ENCODE assay signal across 8 cellular contexts in genomic region chr3:143751643-143752178, GRCh38.
DNase-seq lines count a peak whose midpoint lies in the region; ATAC-seq and TF ChIP-seq lines count a peak whose summit lies in the region.

No MANE protein-coding gene starts in this region.

- H3K4me3 ChIP-seq in mammary epithelial cell (replicated peaks in 1 of 3; ENCODE audit: insufficient read depth in 1 of 3, low read depth in 2 of 3, low read length in 3 of 3) = no peak overlapping the region
- no peak overlapping the region for H3K4me3 ChIP-seq in suprapubic skin

- in situ Hi-C loops in mammary epithelial cell (cut with MboI; ENCODE audit: low sequenced_read_pairs in 2 of 2) = loop anchor here in 1 of 2 donors (25.0 kb wide), 1 partner anchor 314 kb away; no protein-coding TSS in a partner anchor

- TF ChIP-seq CTCF in mammary epithelial cell (conservative IDR thresholded peaks at IDR 0.05 in 1 of 2, IDR thresholded peaks at IDR 0.05 in 1 of 2; ENCODE audit: extremely low read depth in 1 of 2, insufficient read depth in 1 of 2, low read depth in 1 of 2, low read length in 2 of 2) (no peak), mesothelial cell of epicardium (IDR thresholded peaks at IDR 0.05; ENCODE audit: unreplicated experiment) (no peak), suprapubic skin (IDR thresholded peaks at IDR 0.05) (no peak)

- no peak for TF ChIP-seq POLR2A in suprapubic skin (IDR thresholded peaks at IDR 0.05)

- CTCF ChIA-PET in activated CD4-positive, alpha-beta memory T cell treated with anti-CD3 and anti-CD28 coated beads for 36 hours (lab: Charles Lee) = interaction anchor here (0.8 to 1.4 kb wide), 2 partner anchors 77 to 224 kb away, joined by 3 to 4 read pairs; no protein-coding TSS in a partner anchor
- CTCF ChIA-PET in mammary epithelial cell (lab: Charles Lee; ENCODE audit: low non-redundant PET) = no interaction called here

- no peak for TF ChIP-seq EP300 in suprapubic skin (IDR thresholded peaks at IDR 0.05)

- no peak overlapping the region for H2AFZ ChIP-seq in mammary epithelial cell (ENCODE audit: low read depth, low read length)

- H3K9me3 ChIP-seq in mammary epithelial cell (replicated peaks; ENCODE audit: insufficient read depth, low read length) (no peaks in the 10 kb centered on the region), suprapubic skin (no peaks in the 10 kb centered on the region)

- H3K4me1 ChIP-seq in mammary epithelial cell (ENCODE audit: insufficient read depth, low read length) (no peaks in the 10 kb centered on the region), suprapubic skin (no peaks in the 10 kb centered on the region)

- no peaks in the 10 kb centered on the region for H3K27me3 Mint-ChIP-seq in activated CD4-positive, alpha-beta memory T cell treated with anti-CD3 and anti-CD28 coated beads for 36 hours
- no peaks in the 10 kb centered on the region for H3K27me3 Mint-ChIP-seq in mesothelial cell of epicardium (ENCODE audit: low read depth)

- H3K36me3 Mint-ChIP-seq in activated CD4-positive, alpha-beta memory T cell treated with anti-CD3 and anti-CD28 coated beads for 36 hours = no peaks in the 10 kb centered on the region
- no peaks in the 10 kb centered on the region for H3K36me3 Mint-ChIP-seq in mesothelial cell of epicardium

- H3K27ac Mint-ChIP-seq in activated CD4-positive, alpha-beta memory T cell treated with anti-CD3 and anti-CD28 coated beads for 36 hours = peak overlapping the region; percentile 86
- no peak overlapping the region for H3K27ac Mint-ChIP-seq in mesothelial cell of epicardium

- intact Hi-C loops in activated CD4-positive, alpha-beta memory T cell treated with anti-CD3 and anti-CD28 coated beads for 36 hours (cut with micrococcal nuclease) = loop anchor here (5.0 kb wide), 2 partner anchors 304 to 629 kb away; no protein-coding TSS in a partner anchor
- intact Hi-C loops in mammary epithelial cell (cut with micrococcal nuclease) = no loop called here

- peak; percentile 43 for DNase-seq in activated CD4-positive, alpha-beta memory T cell treated with anti-CD3 and anti-CD28 coated beads for 36 hours
- peak; percentile 10 to 23 for DNase-seq in stimulated activated CD4-positive, alpha-beta T cell treated with anti-CD3 and anti-CD28 coated beads, Interleukin-2, amount 100 ng/mL, for 48 hours
- no peak for DNase-seq in mammary epithelial cell
- no peak for DNase-seq in mesothelial cell of epicardium (ENCODE audit: low spot score in 2 of 2, unreplicated experiment in 2 of 2)
- no peak for DNase-seq in suprapubic skin (ENCODE audit: low spot score in 2 of 2)
- DNase-seq in NCI-H524 (lab: John Stamatoyannopoulos, UW) = no peak

- H3K36me3 ChIP-seq in mammary epithelial cell (ENCODE audit: insufficient read depth, low read length) (no peaks in the 10 kb centered on the region), suprapubic skin (no peaks in the 10 kb centered on the region)

- H3K27ac ChIP-seq in mammary epithelial cell (ENCODE audit: insufficient read depth, low read depth, low read length) (no peak overlapping the region), suprapubic skin (no peak overlapping the region)

- POLR2A ChIA-PET in activated CD4-positive, alpha-beta memory T cell treated with anti-CD3 and anti-CD28 coated beads for 36 hours (lab: Charles Lee) = interaction anchor here (0.6 kb wide), 1 partner anchor 1269 kb away, joined by 3 read pairs; no protein-coding TSS in a partner anchor

- H3K79me2 ChIP-seq in mammary epithelial cell (ENCODE audit: insufficient read depth, low read length) = no peaks in the 10 kb centered on the region

- dilution Hi-C loops in mammary epithelial cell (cut with HindIII; ENCODE audit: low sequenced_read_pairs) = no loop called here

- BruUV-seq in mammary epithelial cell (replicated peaks; lab: Mats Ljungman, UMichigan) = no TSS peak

- H3K9ac ChIP-seq in mammary epithelial cell (ENCODE audit: insufficient read depth, low read length) = no peak overlapping the region

- WGBS in mammary epithelial cell (ENCODE audit: low coverage, missing lambda C conversion rate) = 95% methylated on average over 4 of the region's 4 CpGs
- 79% methylated on average over 4 of the region's 4 CpGs for WGBS in suprapubic skin

- ATAC-seq in GM19035 (IDR thresholded peaks at IDR 0.05; ENCODE audit: unreplicated experiment) (peak; percentile 51), HG03097 (IDR thresholded peaks at IDR 0.05; ENCODE audit: low FRiP score, unreplicated experiment) (peak; percentile 62)

- H3K27me3 ChIP-seq in mammary epithelial cell (ENCODE audit: insufficient read depth, low read length) (no peaks in the 10 kb centered on the region), suprapubic skin (no peaks in the 10 kb centered on the region)

- H3K4me2 ChIP-seq in mammary epithelial cell (ENCODE audit: insufficient read depth, low read depth, low read length) = no peak overlapping the region

- H3K4me3 Mint-ChIP-seq in activated CD4-positive, alpha-beta memory T cell treated with anti-CD3 and anti-CD28 coated beads for 36 hours = peak overlapping the region; percentile 58
- H3K4me3 Mint-ChIP-seq in mesothelial cell of epicardium = no peak overlapping the region

- H3K4me1 Mint-ChIP-seq in activated CD4-positive, alpha-beta memory T cell treated with anti-CD3 and anti-CD28 coated beads for 36 hours (ENCODE audit: low read depth) = peaks cover 39% of the 10 kb centered on the region
- H3K4me1 Mint-ChIP-seq in mesothelial cell of epicardium = peaks cover 3% of the 10 kb centered on the region

- no peaks in the 10 kb centered on the region for H3K9me3 Mint-ChIP-seq in activated CD4-positive, alpha-beta memory T cell treated with anti-CD3 and anti-CD28 coated beads for 36 hours
- H3K9me3 Mint-ChIP-seq in mesothelial cell of epicardium = no peaks in the 10 kb centered on the region

- no peaks in the 10 kb centered on the region for H4K20me1 ChIP-seq in mammary epithelial cell (ENCODE audit: insufficient read depth, low read length)

Comparison
In these comparisons a context has a peak if more than half of its experiments do, and no peak if none do; other contexts are left out.
1. DNase-seq: peak in activated CD4-positive, alpha-beta memory T cell treated with anti-CD3 and anti-CD28 coated beads for 36 hours (single experiment) and stimulated activated CD4-positive, alpha-beta T cell treated with anti-CD3 and anti-CD28 coated beads, Interleukin-2, amount 100 ng/mL, for 48 hours (2 of 2); none in mammary epithelial cell (single experiment), mesothelial cell of epicardium (0 of 2), suprapubic skin (0 of 2) and NCI-H524 (0 of 2).